In genomic region chr1:88608139-88608943, GRCh38 we compare ENCODE assay signal across 9 cellular contexts.
DNase-seq lines count a peak whose midpoint lies in the region; ATAC-seq, FAIRE-seq and TF ChIP-seq lines count a peak whose summit lies in the region.
"Had no signal": no experiment of that assay in that cellular context is flagged by ENCODE, and none has a peak within 500 bp of the region (broad histone marks: within the 10 kb centered on the region; RNA-seq: fewer than 3 reads in every experiment).

No MANE protein-coding gene starts in this region.

- H3K4me1 ChIP-seq in lower lobe of right lung = no peaks in the 10 kb centered on the region

- DNase-seq in NCI-H1417 (lab: John Stamatoyannopoulos, UW) (peak in 2 of 3 experiments; percentile 20 to 55), NCI-H1417 treated with DMSO at 0.1 percent for 48 hours (lab: John Stamatoyannopoulos, UW) (no peak), H54 (ENCODE audit: insufficient read length, low spot score) (no peak), MV-4-11 (lab: John Stamatoyannopoulos, UW) (peak; percentile 32), lower lobe of right lung (no peak), sciatic nerve (ENCODE audit: low spot score) (no peak), caudate nucleus (lab: John Stamatoyannopoulos, UW) (no peak)
- no peak for DNase-seq in activated CD8-positive, alpha-beta T cell treated with anti-CD3 and anti-CD28 coated beads, Interleukin-2, amount 10 ng/mL, durations not matched to agents 7 days and 5 days

- no peaks in the 10 kb centered on the region for H3K36me3 ChIP-seq in lower lobe of right lung

- H3K27ac ChIP-seq in lower lobe of right lung (no peak overlapping the region), caudate nucleus (ENCODE audit: low read depth, low read length) (no peak overlapping the region)

- no peak overlapping the region for H3K4me3 ChIP-seq in lower lobe of right lung

- no peaks in the 10 kb centered on the region for H3K9me3 ChIP-seq in lower lobe of right lung

- TF ChIP-seq CTCF in lower lobe of right lung (IDR thresholded peaks at IDR 0.05) = peak; percentile 41

- intact Hi-C loops in lower lobe of right lung (cut with DNase I) = no loop called here
- intact Hi-C loops in sciatic nerve (cut with DNase I) = no loop called here

- no peak overlapping the region for H3K27ac Mint-ChIP-seq in activated CD8-positive, alpha-beta T cell treated with anti-CD3 and anti-CD28 coated beads, Interleukin-2, amount 10 ng/mL, durations not matched to agents 7 days and 5 days
- H3K27ac Mint-ChIP-seq: activated naive CD8-positive, alpha-beta T cell had no signal

- CTCF ChIA-PET in activated CD8-positive, alpha-beta T cell treated with anti-CD3 and anti-CD28 coated beads, Interleukin-2, amount 10 ng/mL, durations not matched to agents 7 days and 5 days (lab: Charles Lee) = interaction anchor here (0.7 to 1.4 kb wide), 3 partner anchors 14 to 269 kb away, joined by 4 to 5 read pairs (median 4); no protein-coding TSS in a partner anchor

- H3K36me3 Mint-ChIP-seq in activated CD8-positive, alpha-beta T cell treated with anti-CD3 and anti-CD28 coated beads, Interleukin-2, amount 10 ng/mL, durations not matched to agents 7 days and 5 days (ENCODE audit: low read depth) = no peaks in the 10 kb centered on the region
- H3K36me3 Mint-ChIP-seq: activated naive CD8-positive, alpha-beta T cell had no signal

- no peaks in the 10 kb centered on the region for H3K27me3 ChIP-seq in lower lobe of right lung (ENCODE audit: low read depth)

- H3K27me3 Mint-ChIP-seq in activated CD8-positive, alpha-beta T cell treated with anti-CD3 and anti-CD28 coated beads, Interleukin-2, amount 10 ng/mL, durations not matched to agents 7 days and 5 days (ENCODE audit: low read depth) = peaks cover 4% of the 10 kb centered on the region

- no peaks in the 10 kb centered on the region for H3K9me3 Mint-ChIP-seq in activated CD8-positive, alpha-beta T cell treated with anti-CD3 and anti-CD28 coated beads, Interleukin-2, amount 10 ng/mL, durations not matched to agents 7 days and 5 days (ENCODE audit: insufficient read depth)

- peak; percentile 93 for FAIRE-seq in H54 (lab: Jason Lieb, UNC)

- peaks cover 8% of the 10 kb centered on the region for H3K4me1 Mint-ChIP-seq in activated CD8-positive, alpha-beta T cell treated with anti-CD3 and anti-CD28 coated beads, Interleukin-2, amount 10 ng/mL, durations not matched to agents 7 days and 5 days (ENCODE audit: low read depth)

- TF ChIP-seq POLR2A in H54 (IDR thresholded peaks at IDR 0.05; ENCODE audit: low read depth, low read length) = no peak

- POLR2A ChIA-PET in activated CD8-positive, alpha-beta T cell treated with anti-CD3 and anti-CD28 coated beads, Interleukin-2, amount 10 ng/mL, durations not matched to agents 7 days and 5 days (lab: Charles Lee) = no interaction called here

- H3K4me3 Mint-ChIP-seq in activated CD8-positive, alpha-beta T cell treated with anti-CD3 and anti-CD28 coated beads, Interleukin-2, amount 10 ng/mL, durations not matched to agents 7 days and 5 days = no peak overlapping the region
- H3K4me3 Mint-ChIP-seq: activated naive CD8-positive, alpha-beta T cell had no signal

- ATAC-seq in activated CD8-positive, alpha-beta T cell treated with anti-CD3 and anti-CD28 coated beads, Interleukin-2, amount 10 ng/mL, durations not matched to agents 7 days and 5 days = peak; percentile 64
- ATAC-seq in lower lobe of right lung = peak in 1 of 2 donors; percentile 43
- ATAC-seq in sciatic nerve = no peak

Comparison
In these comparisons a context has a peak if more than half of its experiments do, and no peak if none do; other contexts are left out.
1. DNase-seq: peak in NCI-H1417 (2 of 3) and MV-4-11 (single experiment); none in NCI-H1417 treated with DMSO at 0.1 percent for 48 hours (single experiment), H54 (single experiment), activated CD8-positive, alpha-beta T cell treated with anti-CD3 and anti-CD28 coated beads, Interleukin-2, amount 10 ng/mL, durations not matched to agents 7 days and 5 days (single experiment), lower lobe of right lung (single experiment), sciatic nerve (single experiment) and caudate nucleus (0 of 61).